Comparison of ENCODE assay signal across 17 cellular contexts in genomic region chr2:166609183-166609959, GRCh38.
DNase-seq lines count a peak whose midpoint lies in the region; ATAC-seq and TF ChIP-seq lines count a peak whose summit lies in the region.
"Had no signal": no experiment of that assay in that cellular context is flagged by ENCODE, and none has a peak within 500 bp of the region (broad histone marks: within the 10 kb centered on the region; RNA-seq: fewer than 3 reads in every experiment).

No MANE protein-coding gene starts in this region.

- H3K4me2 ChIP-seq in neuronal stem cell (ENCODE audit: insufficient read depth, low read length, poor library complexity, severe bottlenecking): no peak overlapping the region

- H4K91ac ChIP-seq in neuronal stem cell (ENCODE audit: low read depth, low read length, poor library complexity): no peak overlapping the region

- no peak overlapping the region for H3K4ac ChIP-seq in neuronal stem cell (ENCODE audit: low read length)

- H3K27me3 Mint-ChIP-seq in WTC11 (ENCODE audit: low read depth): peaks cover 28% of the 10 kb centered on the region
- peaks cover 5% of the 10 kb centered on the region for H3K27me3 Mint-ChIP-seq in T-helper 17 cell
- H3K27me3 Mint-ChIP-seq in T-cell: peaks cover 4 to 10% of the 10 kb centered on the region in 2 donors

- H3K9ac ChIP-seq in neuronal stem cell (ENCODE audit: low read depth, low read length, poor library complexity): no peak overlapping the region

- no peak overlapping the region for H2BK120ac ChIP-seq in neuronal stem cell (ENCODE audit: low read depth, low read length)

- POLR2A ChIA-PET in WTC11 (lab: Charles Lee) (no interaction called here), T-cell (lab: Charles Lee) (no interaction called here)

- peak overlapping the region; percentile 30 for H2BK15ac ChIP-seq in neuronal stem cell (ENCODE audit: low read length)

- H2BK12ac ChIP-seq in neuronal stem cell (ENCODE audit: low read length): no peak overlapping the region

- no peak overlapping the region for H2BK5ac ChIP-seq in neuronal stem cell (ENCODE audit: low read length)

- H3K27ac ChIP-seq in neuronal stem cell (replicated peaks; ENCODE audit: low read length): no peak overlapping the region
- H3K27ac ChIP-seq: heart right ventricle, SK-N-MC, suprapubic skin had no signal

- H2AK5ac ChIP-seq in neuronal stem cell (ENCODE audit: low read depth, low read length): no peak overlapping the region

- no peaks in the 10 kb centered on the region for H3K27me3 ChIP-seq in neuronal stem cell (ENCODE audit: control insufficient read depth in 3 of 3, insufficient read depth in 3 of 3, low read depth in 1 of 3, low read length in 3 of 3)
- H3K27me3 ChIP-seq: heart right ventricle, suprapubic skin had no signal

- H3K9me3 ChIP-seq in neuronal stem cell (replicated peaks in 1 of 2; ENCODE audit: control insufficient read depth in 2 of 2, insufficient read depth in 1 of 2, low read depth in 1 of 2, low read length in 2 of 2): peaks cover 0 to 2% of the 10 kb centered on the region in 2 donors
- H3K9me3 ChIP-seq in T-helper 17 cell (ENCODE audit: control insufficient read depth, low read length, poor library complexity, severe bottlenecking): no peaks in the 10 kb centered on the region
- H3K9me3 ChIP-seq: heart right ventricle, mucosa of descending colon, suprapubic skin had no signal

- ATAC-seq in WTC11 (peak; percentile 84), T-helper 17 cell (no peak), HG02970 (IDR thresholded peaks at IDR 0.05; ENCODE audit: low FRiP score, unreplicated experiment) (no peak), T-cell (replicated peaks in 1 of 4) (no peak)
- ATAC-seq: left lobe of liver, mucosa of descending colon had no signal

- no peaks in the 10 kb centered on the region for H3K36me3 ChIP-seq in neuronal stem cell (replicated peaks in 1 of 2; ENCODE audit: control insufficient read depth in 2 of 2, insufficient read depth in 2 of 2, low read length in 2 of 2)
- H3K36me3 ChIP-seq: heart right ventricle, suprapubic skin had no signal

- no peak for TF ChIP-seq CTCF in WTC11 (IDR thresholded peaks at IDR 0.05)

- no peak overlapping the region for H3K4me3 ChIP-seq in neuronal stem cell (ENCODE audit: low read length in 2 of 2)
- H3K4me3 ChIP-seq: mucosa of descending colon, SK-N-MC, suprapubic skin had no signal

- H3K4me3 Mint-ChIP-seq in WTC11: no peak overlapping the region; the same call in 1 of the 2 replicates
- H3K4me3 Mint-ChIP-seq in T-helper 17 cell: no peak overlapping the region
- H3K4me3 Mint-ChIP-seq in T-cell: peak overlapping the region in 1 of 3 donors; percentile 76

- H3K36me3 Mint-ChIP-seq in WTC11: peaks cover 4% of the 10 kb centered on the region
- no peaks in the 10 kb centered on the region for H3K36me3 Mint-ChIP-seq in T-helper 17 cell (ENCODE audit: low read depth)
- no peaks in the 10 kb centered on the region for H3K36me3 Mint-ChIP-seq in T-cell
- H3K36me3 Mint-ChIP-seq: activated naive CD8-positive, alpha-beta T cell treated with anti-CD3 and anti-CD28 coated beads for 36 hours had no signal

- H3K4me1 ChIP-seq in neuronal stem cell (ENCODE audit: control insufficient read depth in 2 of 2, insufficient read depth in 1 of 2, low read depth in 1 of 2, low read length in 2 of 2): no peaks in the 10 kb centered on the region
- H3K4me1 ChIP-seq: heart right ventricle had no signal

- H3K27ac Mint-ChIP-seq in WTC11 (no peak overlapping the region), T-helper 17 cell (no peak overlapping the region), T-cell (no peak overlapping the region)
- H3K27ac Mint-ChIP-seq: activated naive CD8-positive, alpha-beta T cell treated with anti-CD3 and anti-CD28 coated beads for 36 hours had no signal

- H3K18ac ChIP-seq in neuronal stem cell (ENCODE audit: low read length): peak overlapping the region; percentile 1

- DNase-seq in DMS53 treated with DMSO at 0.1 percent for 48 hours (lab: John Stamatoyannopoulos, UW; ENCODE audit: unreplicated experiment) (peak; percentile 97), NCI-H2029 (lab: John Stamatoyannopoulos, UW) (peak; percentile 84), WTC11 (ENCODE audit: low spot score) (no peak), neuronal stem cell (ENCODE audit: low spot score) (no peak), T-helper 17 cell (no peak), T-cell (no peak)
- DNase-seq: activated CD4-positive, alpha-beta T cell treated with anti-CD3 and anti-CD28 coated beads, Interleukin-2, amount 50 U/mL, for 1 hour; activated naive CD8-positive, alpha-beta T cell treated with anti-CD3 and anti-CD28 coated beads for 36 hours; activated T-cell treated with anti-CD3 and anti-CD28 coated beads, Interleukin-2, amount 50 U/mL, for 1 hour; heart right ventricle; mucosa of descending colon; occipital lobe; stimulated activated CD4-positive, alpha-beta T cell treated with anti-CD3 and anti-CD28 coated beads, Interleukin-2, amount 100 ng/mL, for 24 hours had no signal

- H3K9me3 Mint-ChIP-seq in WTC11: peaks cover 12% of the 10 kb centered on the region
- H3K9me3 Mint-ChIP-seq in T-cell: peaks cover 0 to 7% (median 0%) of the 10 kb centered on the region in 3 donors

- H2AFZ ChIP-seq in neuronal stem cell (ENCODE audit: low read length): no peak overlapping the region

- H3K79me1 ChIP-seq in neuronal stem cell (ENCODE audit: low read depth, low read length): no peaks in the 10 kb centered on the region

- CTCF ChIA-PET in WTC11 (lab: Charles Lee) (interaction anchor here (0.7 to 3.8 kb wide), 10 partner anchors 10 to 291 kb away, joined by 3 to 28 read pairs (median 4); no protein-coding TSS in a partner anchor), T-cell (lab: Charles Lee) (no interaction called here)

- H3K4me1 Mint-ChIP-seq in WTC11 (peaks cover 42% of the 10 kb centered on the region), T-helper 17 cell (no peaks in the 10 kb centered on the region), T-cell (peaks cover 3 to 21% (median 14%) of the 10 kb centered on the region in 3 donors)

- H3K14ac ChIP-seq in neuronal stem cell (ENCODE audit: low read length): no peak overlapping the region

- H4K8ac ChIP-seq in neuronal stem cell (ENCODE audit: low read depth, low read length): no peak overlapping the region

- no CpG with 5 or more reads among the region's 24 CpGs for WGBS in neuronal stem cell (ENCODE audit: extremely low coverage in 2 of 2, insufficient read length in 2 of 2, insufficient replicate concordance in 1 of 2), 2 donors

- no peak overlapping the region for H3K23ac ChIP-seq in neuronal stem cell (ENCODE audit: low read depth, low read length, poor library complexity)

TF ChIP-seq in WTC11, 78 proteins besides CTCF, POLR2A, EP300 and RAD21:
- TF ChIP-seq, protein P1, sequence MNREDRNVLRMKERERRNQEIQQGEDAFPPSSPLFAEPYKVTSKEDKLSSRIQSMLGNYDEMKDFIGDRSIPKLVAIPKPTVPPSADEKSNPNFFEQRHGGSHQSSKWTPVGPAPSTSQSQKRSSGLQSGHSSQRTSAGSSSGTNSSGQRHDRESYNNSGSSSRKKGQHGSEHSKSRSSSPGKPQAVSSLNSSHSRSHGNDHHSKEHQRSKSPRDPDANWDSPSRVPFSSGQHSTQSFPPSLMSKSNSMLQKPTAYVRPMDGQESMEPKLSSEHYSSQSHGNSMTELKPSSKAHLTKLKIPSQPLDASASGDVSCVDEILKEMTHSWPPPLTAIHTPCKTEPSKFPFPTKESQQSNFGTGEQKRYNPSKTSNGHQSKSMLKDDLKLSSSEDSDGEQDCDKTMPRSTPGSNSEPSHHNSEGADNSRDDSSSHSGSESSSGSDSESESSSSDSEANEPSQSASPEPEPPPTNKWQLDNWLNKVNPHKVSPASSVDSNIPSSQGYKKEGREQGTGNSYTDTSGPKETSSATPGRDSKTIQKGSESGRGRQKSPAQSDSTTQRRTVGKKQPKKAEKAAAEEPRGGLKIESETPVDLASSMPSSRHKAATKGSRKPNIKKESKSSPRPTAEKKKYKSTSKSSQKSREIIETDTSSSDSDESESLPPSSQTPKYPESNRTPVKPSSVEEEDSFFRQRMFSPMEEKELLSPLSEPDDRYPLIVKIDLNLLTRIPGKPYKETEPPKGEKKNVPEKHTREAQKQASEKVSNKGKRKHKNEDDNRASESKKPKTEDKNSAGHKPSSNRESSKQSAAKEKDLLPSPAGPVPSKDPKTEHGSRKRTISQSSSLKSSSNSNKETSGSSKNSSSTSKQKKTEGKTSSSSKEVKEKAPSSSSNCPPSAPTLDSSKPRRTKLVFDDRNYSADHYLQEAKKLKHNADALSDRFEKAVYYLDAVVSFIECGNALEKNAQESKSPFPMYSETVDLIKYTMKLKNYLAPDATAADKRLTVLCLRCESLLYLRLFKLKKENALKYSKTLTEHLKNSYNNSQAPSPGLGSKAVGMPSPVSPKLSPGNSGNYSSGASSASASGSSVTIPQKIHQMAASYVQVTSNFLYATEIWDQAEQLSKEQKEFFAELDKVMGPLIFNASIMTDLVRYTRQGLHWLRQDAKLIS (CRISPR knock-in tag; IDR thresholded peaks at IDR 0.05; ENCODE audit: borderline replicate concordance): no peak
- TF ChIP-seq ZNF425 (CRISPR knock-in tag; conservative IDR thresholded peaks at IDR 0.05): no peak
- 0 out of 2 replicates have a peak, but pooled peaks have one; percentile 27 for TF ChIP-seq FOXK1 (CRISPR knock-in tag; IDR thresholded peaks at IDR 0.05)
- TF ChIP-seq ATF3 (CRISPR knock-in tag; conservative IDR thresholded peaks at IDR 0.05): no peak

Comparison
In these comparisons a context has a peak if more than half of its experiments do, and no peak if none do; other contexts are left out.
1. DNase-seq: peak in DMS53 treated with DMSO at 0.1 percent for 48 hours (single experiment) and NCI-H2029 (single experiment); none in WTC11 (single experiment), neuronal stem cell (single experiment), T-helper 17 cell (0 of 3) and T-cell (0 of 34).